In genomic region chr5:180810210-180811011, GRCh38 we compare ENCODE assay signal across 8 cellular contexts. TPM values are rescaled to one million over a fixed set of nuclear protein-coding genes. Genes with fewer than 3 reads are reported as not detected.
A peak's percentile ranks its signal among the peaks of the same experiment; 100 is the strongest.
DNase-seq lines count a peak whose midpoint lies in the region; ATAC-seq and TF ChIP-seq lines count a peak whose summit lies in the region.

No MANE protein-coding gene starts in this region.

- H3K9me3 Mint-ChIP-seq in endothelial cell (ENCODE audit: unreplicated experiment): no peaks in the 10 kb centered on the region

- H3K27ac Mint-ChIP-seq in endothelial cell (ENCODE audit: unreplicated experiment): peak overlapping the region; percentile 95

- H3K36me3 ChIP-seq in NT2/D1 (ENCODE audit: insufficient read depth, insufficient read length, low read length): peaks cover 24% of the 10 kb centered on the region

- peaks cover 15% of the 10 kb centered on the region for H3K36me3 Mint-ChIP-seq in endothelial cell (ENCODE audit: low read depth, unreplicated experiment)

- DNase-seq in D341Med (ENCODE audit: low spot score) (peak; percentile 94), HUDEP-2 (lab: John Stamatoyannopoulos, UW; ENCODE audit: unreplicated experiment in 76 of 76) (peak; percentile 51 to 97 (median 90)), NT2/D1 (ENCODE audit: low read depth, low spot score) (no peak), endothelial cell (ENCODE audit: low spot score) (peak; percentile 94), middle frontal gyrus (ENCODE audit: extremely low spot score, low spot score) (peak; percentile 91)
- peak; percentile 97 for DNase-seq in activated CD8-positive, alpha-beta memory T cell treated with anti-CD3 and anti-CD28 coated beads, Interleukin-2, amount 50 U/mL, for 48 hours
- peak; percentile 93 to 94 for DNase-seq in stimulated activated CD8-positive, alpha-beta memory T cell treated with anti-CD3 and anti-CD28 coated beads, Interleukin-2, amount 100 ng/mL, for 1 hour (ENCODE audit: low read depth in 2 of 2)

- peak overlapping the region; percentile 67 for H3K4me3 ChIP-seq in NT2/D1 (ENCODE audit: insufficient read length, low read depth)

- H3K9me3 ChIP-seq in NT2/D1 (ENCODE audit: insufficient read depth, low read length): no peaks in the 10 kb centered on the region

- H3K9ac ChIP-seq in NT2/D1 (ENCODE audit: insufficient read length, low read depth): peak overlapping the region; percentile 92

- peak; percentile 66 for ATAC-seq in GM21423 (IDR thresholded peaks at IDR 0.05; ENCODE audit: unreplicated experiment)

- no peak for TF ChIP-seq CTCF in endothelial cell (IDR thresholded peaks at IDR 0.05; ENCODE audit: unreplicated experiment)

- no peaks in the 10 kb centered on the region for H3K4me1 ChIP-seq in NT2/D1 (ENCODE audit: insufficient read depth, insufficient read length)

- peaks cover 11% of the 10 kb centered on the region for H3K27me3 Mint-ChIP-seq in endothelial cell (ENCODE audit: unreplicated experiment)

- H3K27me3 ChIP-seq in NT2/D1 (ENCODE audit: insufficient read depth, insufficient read length): no peaks in the 10 kb centered on the region

- peaks cover 70% of the 10 kb centered on the region for H3K4me1 Mint-ChIP-seq in endothelial cell (ENCODE audit: unreplicated experiment)

- peak overlapping the region; percentile 91 for H3K4me3 Mint-ChIP-seq in endothelial cell (ENCODE audit: unreplicated experiment)

RNA-seq across cellular contexts. Expression of gene MGAT1, which starts 7.8 kb away (rescaled TPM):
- total RNA-seq in endothelial cell (ENCODE audit: unreplicated experiment): 115 TPM

RNA-seq across cellular contexts. Expression of gene ZFP62, which starts 50.7 kb away (rescaled TPM):
- 30.2 TPM for total RNA-seq in endothelial cell (ENCODE audit: unreplicated experiment)
